ENCODE assay signal across 31 cellular contexts in genomic region chr2:228104215-228104614, GRCh38.
"Had no signal": no experiment of that assay in that cellular context is flagged by ENCODE, and none has a peak within 500 bp of the region (broad histone marks: within the 10 kb centered on the region; RNA-seq: fewer than 3 reads in every experiment).

No MANE protein-coding gene starts in this region.

- H3K36me3 ChIP-seq: adrenal gland, colonic mucosa, gastrocnemius medialis, WERI-Rb-1 had no signal

- H3K4me1 Mint-ChIP-seq: activated CD4-positive, alpha-beta T cell treated with anti-CD3 and anti-CD28 coated beads for 36 hours; activated CD4-positive, alpha-beta T cell treated with anti-CD3 and anti-CD28 coated beads, Interleukin-2, amount 10 ng/mL, durations not matched to agents 24 days and 14 days; activated CD8-positive, alpha-beta memory T cell treated with anti-CD3 and anti-CD28 coated beads, Interleukin-2, amount 10 ng/mL, durations not matched to agents 7 days and 5 days; activated naive CD4-positive, alpha-beta T cell treated with anti-CD3 and anti-CD28 coated beads, Interleukin-2, amount 50 U/mL, for 24 hours; activated naive CD8-positive, alpha-beta T cell treated with anti-CD3 and anti-CD28 coated beads for 36 hours; activated naive CD8-positive, alpha-beta T cell treated with anti-CD3 and anti-CD28 coated beads, Interleukin-2, amount 50 U/mL, for 24 hours had no signal

- DNase-seq: activated CD4-positive, alpha-beta memory T cell treated with anti-CD3 and anti-CD28 coated beads for 36 hours; activated CD4-positive, alpha-beta T cell treated with anti-CD3 and anti-CD28 coated beads for 36 hours; activated CD4-positive, alpha-beta T cell treated with anti-CD3 and anti-CD28 coated beads, Interleukin-2, amount 10 ng/mL, durations not matched to agents 24 days and 14 days; activated CD4-positive, CD25-positive, alpha-beta regulatory T cell; activated CD4-positive, CD25-positive, alpha-beta regulatory T cell treated with anti-CD3 and anti-CD28 coated beads, Interleukin-2, amount 50 U/mL, for 72 hours; activated CD8-positive, alpha-beta memory T cell treated with anti-CD3 and anti-CD28 coated beads, Interleukin-2, amount 10 ng/mL, durations not matched to agents 7 days and 5 days; activated CD8-positive, alpha-beta memory T cell treated with anti-CD3 and anti-CD28 coated beads, Interleukin-2, amount 50 U/mL, for 4 hours; activated CD8-positive, alpha-beta T cell treated with anti-CD3 and anti-CD28 coated beads, Interleukin-2, amount 10 ng/mL, durations not matched to agents 7 days and 5 days; activated effector memory CD4-positive, alpha-beta T cell treated with anti-CD3 and anti-CD28 coated beads, Interleukin-2, amount 50 U/mL, for 16 hours; activated naive CD4-positive, alpha-beta T cell treated with anti-CD3 and anti-CD28 coated beads for 36 hours; activated naive CD8-positive, alpha-beta T cell treated with anti-CD3 and anti-CD28 coated beads for 36 hours; activated naive CD8-positive, alpha-beta T cell treated with anti-CD3 and anti-CD28 coated beads, Interleukin-2, amount 50 U/mL, for 24 hours; activated T-cell treated with anti-CD3 and anti-CD28 coated beads, Interleukin-2, amount 50 U/mL, for 1 hour; activated T-cell treated with anti-CD3 and anti-CD28 coated beads, Interleukin-2, amount 50 U/mL, for 48 hours; adrenal gland; amygdala; aorta; body of pancreas; caudate nucleus; colonic mucosa; effector CD8-positive, alpha-beta T cell; foreskin fibroblast; gastrocnemius medialis; glutamatergic neuron; heart left ventricle; T-helper 2 cell; WERI-Rb-1 had no signal

- H3K27ac Mint-ChIP-seq: activated CD4-positive, alpha-beta memory T cell treated with anti-CD3 and anti-CD28 coated beads for 36 hours; activated CD4-positive, alpha-beta T cell treated with anti-CD3 and anti-CD28 coated beads for 36 hours; activated CD4-positive, alpha-beta T cell treated with anti-CD3 and anti-CD28 coated beads, Interleukin-2, amount 10 ng/mL, durations not matched to agents 24 days and 14 days; activated CD8-positive, alpha-beta memory T cell treated with anti-CD3 and anti-CD28 coated beads, Interleukin-2, amount 10 ng/mL, durations not matched to agents 7 days and 5 days; activated CD8-positive, alpha-beta T cell treated with anti-CD3 and anti-CD28 coated beads, Interleukin-2, amount 10 ng/mL, durations not matched to agents 7 days and 5 days; activated naive CD4-positive, alpha-beta T cell treated with anti-CD3 and anti-CD28 coated beads for 36 hours; activated naive CD4-positive, alpha-beta T cell treated with anti-CD3 and anti-CD28 coated beads, Interleukin-2, amount 50 U/mL, for 24 hours; activated naive CD8-positive, alpha-beta T cell treated with anti-CD3 and anti-CD28 coated beads for 36 hours; activated naive CD8-positive, alpha-beta T cell treated with anti-CD3 and anti-CD28 coated beads, Interleukin-2, amount 50 U/mL, for 24 hours; activated T-helper 1 cell treated with anti-CD3 and anti-CD28 coated beads, Interleukin-12 subunit alpha, Interleukin-12 subunit beta, Interleukin-2, Interleukin-4 antibody, amounts not matched to agents 30 ng/mL and 10 ng/mL and 1 ng/mL, durations not matched to agents 14 hours and 24 hours and 36 hours; activated T-helper 2 cell treated with anti-CD3 and anti-CD28 coated beads, Interferon-gamma antibody, Interleukin-2, Interleukin-4, amounts not matched to agents 10 μg/mL and 5 μg/mL and 100 μg/mL, durations not matched to agents 14 hours and 24 hours and 36 hours had no signal

- H3K4me3 ChIP-seq: adrenal gland, body of pancreas, colonic mucosa, gastrocnemius medialis, heart left ventricle had no signal

- H3K27ac ChIP-seq: adrenal gland, body of pancreas, colonic mucosa, gastrocnemius medialis, heart left ventricle, WERI-Rb-1 had no signal

- H3K27me3 Mint-ChIP-seq: activated CD4-positive, alpha-beta memory T cell treated with anti-CD3 and anti-CD28 coated beads for 36 hours; activated CD4-positive, alpha-beta T cell treated with anti-CD3 and anti-CD28 coated beads for 36 hours; activated CD4-positive, alpha-beta T cell treated with anti-CD3 and anti-CD28 coated beads, Interleukin-2, amount 10 ng/mL, durations not matched to agents 24 days and 14 days; activated CD8-positive, alpha-beta memory T cell treated with anti-CD3 and anti-CD28 coated beads, Interleukin-2, amount 10 ng/mL, durations not matched to agents 7 days and 5 days; activated naive CD8-positive, alpha-beta T cell treated with anti-CD3 and anti-CD28 coated beads for 36 hours; activated naive CD8-positive, alpha-beta T cell treated with anti-CD3 and anti-CD28 coated beads, Interleukin-2, amount 50 U/mL, for 24 hours had no signal

- H3K36me3 Mint-ChIP-seq: activated CD4-positive, alpha-beta memory T cell treated with anti-CD3 and anti-CD28 coated beads for 36 hours; activated naive CD4-positive, alpha-beta T cell treated with anti-CD3 and anti-CD28 coated beads, Interleukin-2, amount 50 U/mL, for 24 hours; activated naive CD8-positive, alpha-beta T cell treated with anti-CD3 and anti-CD28 coated beads for 36 hours had no signal

- H3K9me3 ChIP-seq: adrenal gland, body of pancreas, colonic mucosa, gastrocnemius medialis had no signal

- ATAC-seq: activated CD4-positive, alpha-beta T cell treated with anti-CD3 and anti-CD28 coated beads for 36 hours; activated CD8-positive, alpha-beta memory T cell treated with anti-CD3 and anti-CD28 coated beads, Interleukin-2, amount 10 ng/mL, durations not matched to agents 7 days and 5 days; activated CD8-positive, alpha-beta T cell treated with anti-CD3 and anti-CD28 coated beads, Interleukin-2, amount 10 ng/mL, durations not matched to agents 7 days and 5 days; activated naive CD8-positive, alpha-beta T cell treated with anti-CD3 and anti-CD28 coated beads, Interleukin-2, amount 50 U/mL, for 24 hours; body of pancreas; esophagus mucosa; gastrocnemius medialis; heart left ventricle had no signal

- H3K4me1 ChIP-seq: adrenal gland, body of pancreas, colonic mucosa, gastrocnemius medialis, heart left ventricle had no signal

- H3K27me3 ChIP-seq: body of pancreas, colonic mucosa, gastrocnemius medialis, heart left ventricle had no signal

- H3K4me3 Mint-ChIP-seq: activated CD4-positive, alpha-beta memory T cell treated with anti-CD3 and anti-CD28 coated beads for 36 hours; activated CD4-positive, alpha-beta T cell treated with anti-CD3 and anti-CD28 coated beads for 36 hours; activated CD4-positive, alpha-beta T cell treated with anti-CD3 and anti-CD28 coated beads, Interleukin-2, amount 10 ng/mL, durations not matched to agents 24 days and 14 days; activated CD8-positive, alpha-beta memory T cell treated with anti-CD3 and anti-CD28 coated beads, Interleukin-2, amount 10 ng/mL, durations not matched to agents 7 days and 5 days; activated CD8-positive, alpha-beta T cell treated with anti-CD3 and anti-CD28 coated beads, Interleukin-2, amount 10 ng/mL, durations not matched to agents 7 days and 5 days; activated naive CD4-positive, alpha-beta T cell treated with anti-CD3 and anti-CD28 coated beads for 36 hours; activated naive CD4-positive, alpha-beta T cell treated with anti-CD3 and anti-CD28 coated beads, Interleukin-2, amount 50 U/mL, for 24 hours; activated naive CD8-positive, alpha-beta T cell treated with anti-CD3 and anti-CD28 coated beads for 36 hours; activated naive CD8-positive, alpha-beta T cell treated with anti-CD3 and anti-CD28 coated beads, Interleukin-2, amount 50 U/mL, for 24 hours; activated T-helper 1 cell treated with anti-CD3 and anti-CD28 coated beads, Interleukin-12 subunit alpha, Interleukin-12 subunit beta, Interleukin-2, Interleukin-4 antibody, amounts not matched to agents 30 ng/mL and 10 ng/mL and 1 ng/mL, durations not matched to agents 14 hours and 24 hours and 36 hours had no signal
